In genomic region chr16:50469121-50469743, GRCh38 we compare ENCODE assay signal across 21 cellular contexts.
A peak's percentile ranks its signal among the peaks of the same experiment; 100 is the strongest.
DNase-seq lines count a peak whose midpoint lies in the region; ATAC-seq lines count a peak whose summit lies in the region.
"Had no signal": no experiment of that assay in that cellular context is flagged by ENCODE, and none has a peak within 500 bp of the region (broad histone marks: within the 10 kb centered on the region; RNA-seq: fewer than 3 reads in every experiment).

No MANE protein-coding gene starts in this region.

- H3K27me3 Mint-ChIP-seq in activated T-cell treated with anti-CD3 and anti-CD28 coated beads, Interleukin-2, amount 50 U/mL, for 72 hours (ENCODE audit: low read depth) = peaks cover 10% of the 10 kb centered on the region
- peaks cover 60% of the 10 kb centered on the region for H3K27me3 Mint-ChIP-seq in T-helper 17 cell
- H3K27me3 Mint-ChIP-seq in naive thymus-derived CD8-positive, alpha-beta T cell = peaks cover 7 to 26% (median 21%) of the 10 kb centered on the region in 5 donors

- H3K27ac Mint-ChIP-seq in activated T-cell treated with anti-CD3 and anti-CD28 coated beads, Interleukin-2, amount 50 U/mL, for 72 hours = no peak overlapping the region
- H3K27ac Mint-ChIP-seq in T-helper 17 cell = no peak overlapping the region
- H3K27ac Mint-ChIP-seq in naive thymus-derived CD8-positive, alpha-beta T cell = no peak overlapping the region
- H3K27ac Mint-ChIP-seq: effector memory CD8-positive, alpha-beta T cell had no signal

- peak overlapping the region; percentile 56 for H3K27ac ChIP-seq in substantia nigra (ENCODE audit: low read depth, low read length, poor library complexity, severe bottlenecking)
- H3K27ac ChIP-seq: esophagus squamous epithelium, lower lobe of right lung, prostate gland had no signal

- H3K9me3 Mint-ChIP-seq in activated T-cell treated with anti-CD3 and anti-CD28 coated beads, Interleukin-2, amount 50 U/mL, for 72 hours = no peaks in the 10 kb centered on the region
- no peaks in the 10 kb centered on the region for H3K9me3 Mint-ChIP-seq in naive thymus-derived CD8-positive, alpha-beta T cell
- H3K9me3 Mint-ChIP-seq: effector memory CD8-positive, alpha-beta T cell had no signal

- H3K4me3 Mint-ChIP-seq in activated T-cell treated with anti-CD3 and anti-CD28 coated beads, Interleukin-2, amount 50 U/mL, for 72 hours = peak overlapping the region; percentile 64 to 71
- H3K4me3 Mint-ChIP-seq in T-helper 17 cell = peak overlapping the region; percentile 25
- H3K4me3 Mint-ChIP-seq in naive thymus-derived CD8-positive, alpha-beta T cell = peak overlapping the region in 6 of 10 donors; percentile 28 to 72 (median 61)

- no peaks in the 10 kb centered on the region for H3K36me3 Mint-ChIP-seq in activated T-cell treated with anti-CD3 and anti-CD28 coated beads, Interleukin-2, amount 50 U/mL, for 72 hours (ENCODE audit: insufficient read depth in 2 of 2)
- peaks cover 2% of the 10 kb centered on the region for H3K36me3 Mint-ChIP-seq in T-helper 17 cell (ENCODE audit: low read depth)
- H3K36me3 Mint-ChIP-seq in naive thymus-derived CD8-positive, alpha-beta T cell = peaks cover 0 to 4% (median 0%) of the 10 kb centered on the region in 3 donors

- ATAC-seq in activated T-cell treated with anti-CD3 and anti-CD28 coated beads, Interleukin-2, amount 50 U/mL, for 72 hours (replicated peaks in 1 of 2) = no peak
- ATAC-seq in T-helper 17 cell (no peak), HG02970 (IDR thresholded peaks at IDR 0.05; ENCODE audit: low FRiP score, unreplicated experiment) (no peak)
- no peak for ATAC-seq in naive thymus-derived CD8-positive, alpha-beta T cell
- ATAC-seq: effector memory CD8-positive, alpha-beta T cell had no signal

- DNase-seq in activated T-cell treated with anti-CD3 and anti-CD28 coated beads, Interleukin-2, amount 50 U/mL, for 72 hours = no peak
- DNase-seq in activated T-cell treated with anti-CD3 and anti-CD28 coated beads, Interleukin-2, amount 50 U/mL, for 48 hours = no peak
- DNase-seq in T-helper 17 cell = no peak
- no peak for DNase-seq in naive thymus-derived CD8-positive, alpha-beta T cell
- no peak for DNase-seq in substantia nigra (lab: John Stamatoyannopoulos, UW)
- no peak for DNase-seq in stimulated activated CD4-positive, alpha-beta T cell treated with anti-CD3 and anti-CD28 coated beads, Interleukin-4, amount 100 ng/mL, for 1 hour
- no peak for DNase-seq in NCI-H446 (lab: John Stamatoyannopoulos, UW)
- DNase-seq: activated CD4-positive, alpha-beta T cell treated with anti-CD3 and anti-CD28 coated beads, Interleukin-2, amount 50 U/mL, for 1 hour; activated naive CD4-positive, alpha-beta T cell treated with Interleukin-2 at 50 U/mL for 16 hours; effector memory CD8-positive, alpha-beta T cell; esophagus squamous epithelium; GDM1; kidney; lower lobe of right lung; MG63; NCI-H146; NCI-H2171 treated with DMSO at 0.1 percent for 48 hours; stimulated activated CD4-positive, alpha-beta T cell treated with anti-CD3 and anti-CD28 coated beads, Interleukin-4, amount 100 ng/mL, for 24 hours had no signal

- peaks cover 23% of the 10 kb centered on the region for H3K4me1 Mint-ChIP-seq in activated T-cell treated with anti-CD3 and anti-CD28 coated beads, Interleukin-2, amount 50 U/mL, for 72 hours (ENCODE audit: low read depth)
- peaks cover 8% of the 10 kb centered on the region for H3K4me1 Mint-ChIP-seq in T-helper 17 cell
- peaks cover 5 to 19% (median 19%) of the 10 kb centered on the region in 4 donors for H3K4me1 Mint-ChIP-seq in naive thymus-derived CD8-positive, alpha-beta T cell

- H3K9me3 ChIP-seq in T-helper 17 cell (ENCODE audit: control insufficient read depth, low read length, poor library complexity, severe bottlenecking) = no peaks in the 10 kb centered on the region
- H3K9me3 ChIP-seq: esophagus squamous epithelium, gastroesophageal sphincter, lower lobe of right lung, MG63, prostate gland had no signal

- POLR2A ChIA-PET in naive thymus-derived CD8-positive, alpha-beta T cell (lab: Charles Lee) = no interaction called here
